9 cellular contexts compared by ENCODE assay signal in the genomic region with DNA sequence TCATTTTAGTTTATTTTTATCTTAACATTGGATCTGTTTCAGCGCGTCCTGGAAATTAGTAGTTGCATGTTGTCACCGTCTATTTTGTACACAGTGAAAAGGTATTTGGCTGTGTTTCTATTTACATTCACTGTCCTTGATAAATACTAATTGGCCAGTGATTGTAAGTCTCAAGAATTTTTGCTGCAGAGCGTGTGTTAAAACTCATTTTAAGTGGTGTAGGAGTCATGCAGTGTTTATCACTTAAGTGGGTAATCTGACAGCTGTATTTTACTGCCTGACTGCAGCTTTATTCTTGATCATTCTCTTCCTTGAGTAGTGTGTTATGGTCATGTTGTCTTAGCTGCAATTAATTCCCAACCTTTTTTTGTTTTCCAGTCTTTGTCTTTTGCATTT. TPM values are rescaled to one million over a fixed set of nuclear protein-coding genes. Genes with fewer than 3 reads are reported as not detected.
DNase-seq lines count a peak whose midpoint lies in the region; ATAC-seq, FAIRE-seq and TF ChIP-seq lines count a peak whose summit lies in the region.
"Had no signal": no experiment of that assay in that cellular context is flagged by ENCODE, and none has a peak within 500 bp of the region (broad histone marks: within the 10 kb centered on the region; RNA-seq: fewer than 3 reads in every experiment).

No MANE protein-coding gene starts in this region.

- H3K27ac ChIP-seq in MM.1S (ENCODE audit: low read length) (peak overlapping the region; percentile 49; the same call in 1 of the 2 replicates), gastroesophageal sphincter (peak overlapping the region in 3 of 4 donors; percentile 23 to 69 (median 46)), prostate gland (peak overlapping the region; percentile 23 to 97)
- no peak overlapping the region for H3K27ac ChIP-seq in CD4-positive, alpha-beta memory T cell (ENCODE audit: low read depth, low read length)

- H2AFZ ChIP-seq in MM.1S (ENCODE audit: low read length), result no peak overlapping the region

- H3K9me3 Mint-ChIP-seq in CD4-positive, alpha-beta memory T cell, result peaks cover 0 to 1% (median 0%) of the 10 kb centered on the region in 8 donors
- H3K9me3 Mint-ChIP-seq: activated T-helper 2 cell treated with anti-CD3 and anti-CD28 coated beads, Interferon-gamma antibody, Interleukin-2, Interleukin-4, amounts not matched to agents 10 μg/mL and 5 μg/mL and 100 μg/mL, durations not matched to agents 14 hours and 24 hours and 36 hours had no signal

- H3K79me2 ChIP-seq in MM.1S (ENCODE audit: low read length), result peaks cover 85% of the 10 kb centered on the region

- H3K4me3 ChIP-seq in GM12875 (ENCODE audit: low read depth, low read length) (peak overlapping the region; percentile 10), MM.1S (ENCODE audit: low read length) (peak overlapping the region; percentile 22), gastroesophageal sphincter (peak overlapping the region in 1 of 2 donors; percentile 12), prostate gland (no peak overlapping the region)
- no peak overlapping the region for H3K4me3 ChIP-seq in CD4-positive, alpha-beta memory T cell (ENCODE audit: low read length in 2 of 2)

- POLR2A ChIA-PET in CD4-positive, alpha-beta memory T cell (lab: Charles Lee; ENCODE audit: partially characterized antibody), result no interaction called here

- H3K9me2 ChIP-seq in MM.1S (replicated peaks; ENCODE audit: insufficient read depth, low read length), result no peaks in the 10 kb centered on the region

- DNase-seq in MM.1S, result no peak
- DNase-seq in prostate gland (ENCODE audit: low spot score), result no peak
- DNase-seq in NCI-H146 (lab: John Stamatoyannopoulos, UW), result no peak
- DNase-seq in CD4-positive, alpha-beta memory T cell, result no peak
- DNase-seq in GM19239 (ENCODE audit: insufficient read length, low spot score), result no peak

- no peak for TF ChIP-seq POLR2A in gastroesophageal sphincter (IDR thresholded peaks at IDR 0.05)
- TF ChIP-seq POLR2A in prostate gland (IDR thresholded peaks at IDR 0.05), result no peak

- H3K9me3 ChIP-seq in MM.1S (replicated peaks; ENCODE audit: insufficient read depth, low read length), result no peaks in the 10 kb centered on the region
- no peaks in the 10 kb centered on the region for H3K9me3 ChIP-seq in gastroesophageal sphincter
- H3K9me3 ChIP-seq in prostate gland, result no peaks in the 10 kb centered on the region
- no peaks in the 10 kb centered on the region for H3K9me3 ChIP-seq in CD4-positive, alpha-beta memory T cell (ENCODE audit: control insufficient read depth in 1 of 2, low read length in 2 of 2)

- H3K4me1 ChIP-seq in MM.1S (ENCODE audit: low read length) (peaks cover 21% of the 10 kb centered on the region), gastroesophageal sphincter (peaks cover 0 to 71% (median 7%) of the 10 kb centered on the region in 3 donors), prostate gland (replicated peaks) (peaks cover 4% of the 10 kb centered on the region)
- no peaks in the 10 kb centered on the region for H3K4me1 ChIP-seq in CD4-positive, alpha-beta memory T cell (ENCODE audit: insufficient read depth, low read length)

- H3K4me3 Mint-ChIP-seq in CD4-positive, alpha-beta memory T cell, result no peak overlapping the region

- no peak for FAIRE-seq in GM19239 (lab: Jason Lieb, UNC)

- CTCF ChIA-PET in CD4-positive, alpha-beta memory T cell (lab: Charles Lee; ENCODE audit: partially characterized antibody), result no interaction called here

- H3K27me3 ChIP-seq in MM.1S (replicated peaks; ENCODE audit: insufficient read depth, low read length) (no peaks in the 10 kb centered on the region), gastroesophageal sphincter (no peaks in the 10 kb centered on the region), prostate gland (replicated peaks; ENCODE audit: insufficient read depth) (no peaks in the 10 kb centered on the region)
- no peaks in the 10 kb centered on the region for H3K27me3 ChIP-seq in CD4-positive, alpha-beta memory T cell (ENCODE audit: insufficient read depth, low read length)

- H3K36me3 Mint-ChIP-seq in CD4-positive, alpha-beta memory T cell, result no peaks in the 10 kb centered on the region

- no peak overlapping the region for H3K27ac Mint-ChIP-seq in CD4-positive, alpha-beta memory T cell
- H3K27ac Mint-ChIP-seq: activated T-helper 2 cell treated with anti-CD3 and anti-CD28 coated beads, Interferon-gamma antibody, Interleukin-2, Interleukin-4, amounts not matched to agents 10 μg/mL and 5 μg/mL and 100 μg/mL, durations not matched to agents 14 hours and 24 hours and 36 hours had no signal

- peak overlapping the region; percentile 77 for H3K4me2 ChIP-seq in MM.1S (ENCODE audit: low read depth, low read length)

- peaks cover 15% of the 10 kb centered on the region for H3F3A ChIP-seq in MM.1S (ENCODE audit: insufficient read depth, low read length)

- H4K20me1 ChIP-seq in MM.1S (ENCODE audit: insufficient read depth, low read length), result no peaks in the 10 kb centered on the region

- ATAC-seq in gastroesophageal sphincter (no peak), GM18520 (IDR thresholded peaks at IDR 0.05; ENCODE audit: unreplicated experiment) (no peak)

- H3K36me3 ChIP-seq in MM.1S (replicated peaks; ENCODE audit: insufficient read depth, low read length), result no peaks in the 10 kb centered on the region; the same call in 1 of the 2 replicates
- no peaks in the 10 kb centered on the region for H3K36me3 ChIP-seq in gastroesophageal sphincter
- H3K36me3 ChIP-seq in prostate gland, result no peaks in the 10 kb centered on the region
- no peaks in the 10 kb centered on the region for H3K36me3 ChIP-seq in CD4-positive, alpha-beta memory T cell (ENCODE audit: insufficient read depth, low read length)

- peak overlapping the region; percentile 5; the same call in 1 of the 2 replicates for H3K9ac ChIP-seq in MM.1S (ENCODE audit: low read length)

- intact Hi-C loops in prostate gland (cut with DNase I), result no loop called here
- intact Hi-C loops in CD4-positive, alpha-beta memory T cell (cut with micrococcal nuclease), result no loop called here

- 34 to 39% methylated on average over 4 of the region's 4 CpGs for WGBS in gastroesophageal sphincter (ENCODE audit: low coverage in 1 of 2), 2 donors
- WGBS in prostate gland, result 25% methylated on average over 4 of the region's 4 CpGs

- no peaks in the 10 kb centered on the region for H3K4me1 Mint-ChIP-seq in CD4-positive, alpha-beta memory T cell

- peaks cover 4 to 7% of the 10 kb centered on the region in 2 donors for H3K27me3 Mint-ChIP-seq in CD4-positive, alpha-beta memory T cell

- TF ChIP-seq CTCF in GM12875 (IDR thresholded peaks at IDR 0.05; ENCODE audit: borderline replicate concordance, insufficient read depth, low read depth, low read length) (no peak), MM.1S (IDR thresholded peaks at IDR 0.05; ENCODE audit: low read length) (no peak), gastroesophageal sphincter (IDR thresholded peaks at IDR 0.05) (no peak), prostate gland (IDR thresholded peaks at IDR 0.05) (no peak)

- TF ChIP-seq EP300 in gastroesophageal sphincter (IDR thresholded peaks at IDR 0.05), result no peak

RNA-seq across cellular contexts. Expression of a gene that starts 9.8 kb away (rescaled TPM):
- total RNA-seq in gastroesophageal sphincter (100 to 1,000 TPM in 2 of 4 donors, 10 to 100 TPM in 2; 69.4 to 196 (median 144) TPM), prostate gland (100 to 1,000 TPM in 1 of 2 donors, 10 to 100 TPM in 1; 49.8 to 103 TPM)
- total RNA-seq in CD4-positive, alpha-beta memory T cell, result not detected
- not detected for polyA plus RNA-seq in CD4-positive, alpha-beta memory T cell
- total RNA-seq: activated T-helper 2 cell treated with anti-CD3 and anti-CD28 coated beads, Interferon-gamma antibody, Interleukin-2, Interleukin-4, amounts not matched to agents 10 μg/mL and 5 μg/mL and 100 μg/mL, durations not matched to agents 14 hours and 24 hours and 36 hours had no signal

Comparison
In these comparisons a context has a peak if more than half of its experiments do, and no peak if none do; other contexts are left out.
1. H3K4me3 ChIP-seq: peak in GM12875 (single experiment) and MM.1S (single experiment); none in prostate gland (0 of 2) and CD4-positive, alpha-beta memory T cell (0 of 2).
2. RNA of a gene that starts 9.8 kb away (total RNA-seq): 69.4 to 196 TPM in gastroesophageal sphincter and 49.8 to 103 TPM in prostate gland; not detected in CD4-positive, alpha-beta memory T cell; every median in the first group is over 10 times any median in the second.